1 cellular context compared by ENCODE assay signal in the genomic region with DNA sequence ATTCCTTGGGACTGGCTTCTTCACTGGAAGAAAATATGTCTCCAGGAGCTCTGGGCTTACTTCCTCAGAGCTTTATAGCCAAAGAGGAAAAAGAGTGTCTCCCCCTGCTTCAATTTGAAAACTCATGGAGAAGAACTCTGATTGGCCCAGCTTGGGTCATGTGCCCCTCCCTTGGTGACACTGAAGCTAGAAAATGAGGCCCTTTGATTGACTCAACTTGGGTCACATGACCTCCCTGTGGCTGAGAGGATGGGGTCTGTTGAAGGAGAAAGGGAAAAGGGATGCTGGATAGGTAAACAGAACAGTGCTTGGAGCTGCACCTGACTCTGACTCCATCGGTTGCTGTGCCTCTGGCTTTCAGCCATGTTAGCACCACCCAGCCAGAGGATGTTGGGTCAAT.
TF ChIP-seq lines count a peak whose summit lies in the region.

No MANE protein-coding gene starts in this region.

TF ChIP-seq in GM23338, 12 proteins besides CTCF, POLR2A, EP300 and RAD21 (continued from another document):
- TF ChIP-seq, protein P1, sequence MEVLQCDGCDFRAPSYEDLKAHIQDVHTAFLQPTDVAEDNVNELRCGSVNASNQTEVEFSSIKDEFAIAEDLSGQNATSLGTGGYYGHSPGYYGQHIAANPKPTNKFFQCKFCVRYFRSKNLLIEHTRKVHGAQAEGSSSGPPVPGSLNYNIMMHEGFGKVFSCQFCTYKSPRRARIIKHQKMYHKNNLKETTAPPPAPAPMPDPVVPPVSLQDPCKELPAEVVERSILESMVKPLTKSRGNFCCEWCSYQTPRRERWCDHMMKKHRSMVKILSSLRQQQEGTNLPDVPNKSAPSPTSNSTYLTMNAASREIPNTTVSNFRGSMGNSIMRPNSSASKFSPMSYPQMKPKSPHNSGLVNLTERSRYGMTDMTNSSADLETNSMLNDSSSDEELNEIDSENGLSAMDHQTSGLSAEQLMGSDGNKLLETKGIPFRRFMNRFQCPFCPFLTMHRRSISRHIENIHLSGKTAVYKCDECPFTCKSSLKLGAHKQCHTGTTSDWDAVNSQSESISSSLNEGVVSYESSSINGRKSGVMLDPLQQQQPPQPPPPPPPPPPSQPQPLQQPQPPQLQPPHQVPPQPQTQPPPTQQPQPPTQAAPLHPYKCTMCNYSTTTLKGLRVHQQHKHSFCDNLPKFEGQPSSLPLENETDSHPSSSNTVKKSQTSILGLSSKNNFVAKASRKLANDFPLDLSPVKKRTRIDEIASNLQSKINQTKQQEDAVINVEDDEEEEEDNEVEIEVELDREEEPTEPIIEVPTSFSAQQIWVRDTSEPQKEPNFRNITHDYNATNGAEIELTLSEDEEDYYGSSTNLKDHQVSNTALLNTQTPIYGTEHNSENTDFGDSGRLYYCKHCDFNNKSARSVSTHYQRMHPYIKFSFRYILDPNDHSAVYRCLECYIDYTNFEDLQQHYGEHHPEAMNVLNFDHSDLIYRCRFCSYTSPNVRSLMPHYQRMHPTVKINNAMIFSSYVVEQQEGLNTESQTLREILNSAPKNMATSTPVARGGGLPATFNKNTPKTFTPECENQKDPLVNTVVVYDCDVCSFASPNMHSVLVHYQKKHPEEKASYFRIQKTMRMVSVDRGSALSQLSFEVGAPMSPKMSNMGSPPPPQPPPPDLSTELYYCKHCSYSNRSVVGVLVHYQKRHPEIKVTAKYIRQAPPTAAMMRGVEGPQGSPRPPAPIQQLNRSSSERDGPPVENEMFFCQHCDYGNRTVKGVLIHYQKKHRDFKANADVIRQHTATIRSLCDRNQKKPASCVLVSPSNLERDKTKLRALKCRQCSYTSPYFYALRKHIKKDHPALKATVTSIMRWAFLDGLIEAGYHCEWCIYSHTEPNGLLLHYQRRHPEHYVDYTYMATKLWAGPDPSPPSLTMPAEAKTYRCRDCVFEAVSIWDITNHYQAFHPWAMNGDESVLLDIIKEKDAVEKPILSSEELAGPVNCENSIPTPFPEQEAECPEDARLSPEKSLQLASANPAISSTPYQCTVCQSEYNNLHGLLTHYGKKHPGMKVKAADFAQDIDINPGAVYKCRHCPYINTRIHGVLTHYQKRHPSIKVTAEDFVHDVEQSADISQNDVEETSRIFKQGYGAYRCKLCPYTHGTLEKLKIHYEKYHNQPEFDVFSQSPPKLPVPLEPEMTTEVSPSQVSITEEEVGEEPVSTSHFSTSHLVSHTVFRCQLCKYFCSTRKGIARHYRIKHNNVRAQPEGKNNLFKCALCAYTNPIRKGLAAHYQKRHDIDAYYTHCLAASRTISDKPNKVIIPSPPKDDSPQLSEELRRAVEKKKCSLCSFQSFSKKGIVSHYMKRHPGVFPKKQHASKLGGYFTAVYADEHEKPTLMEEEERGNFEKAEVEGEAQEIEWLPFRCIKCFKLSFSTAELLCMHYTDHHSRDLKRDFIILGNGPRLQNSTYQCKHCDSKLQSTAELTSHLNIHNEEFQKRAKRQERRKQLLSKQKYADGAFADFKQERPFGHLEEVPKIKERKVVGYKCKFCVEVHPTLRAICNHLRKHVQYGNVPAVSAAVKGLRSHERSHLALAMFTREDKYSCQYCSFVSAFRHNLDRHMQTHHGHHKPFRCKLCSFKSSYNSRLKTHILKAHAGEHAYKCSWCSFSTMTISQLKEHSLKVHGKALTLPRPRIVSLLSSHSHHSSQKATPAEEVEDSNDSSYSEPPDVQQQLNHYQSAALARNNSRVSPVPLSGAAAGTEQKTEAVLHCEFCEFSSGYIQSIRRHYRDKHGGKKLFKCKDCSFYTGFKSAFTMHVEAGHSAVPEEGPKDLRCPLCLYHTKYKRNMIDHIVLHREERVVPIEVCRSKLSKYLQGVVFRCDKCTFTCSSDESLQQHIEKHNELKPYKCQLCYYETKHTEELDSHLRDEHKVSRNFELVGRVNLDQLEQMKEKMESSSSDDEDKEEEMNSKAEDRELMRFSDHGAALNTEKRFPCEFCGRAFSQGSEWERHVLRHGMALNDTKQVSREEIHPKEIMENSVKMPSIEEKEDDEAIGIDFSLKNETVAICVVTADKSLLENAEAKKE (CRISPR knock-in tag; IDR thresholded peaks at IDR 0.05), result no peak
